ENCODE assay signal across 8 cellular contexts in genomic region chr20:25058797-25059486, GRCh38. TPM values are rescaled to one million over a fixed set of nuclear protein-coding genes. Genes with fewer than 3 reads are reported as not detected.
A peak's percentile ranks its signal among the peaks of the same experiment; 100 is the strongest.
DNase-seq lines count a peak whose midpoint lies in the region; ATAC-seq and TF ChIP-seq lines count a peak whose summit lies in the region.

No MANE protein-coding gene starts in this region.

- no peaks in the 10 kb centered on the region for H3K9me3 Mint-ChIP-seq in mesothelial cell of epicardium

- peaks cover 2% of the 10 kb centered on the region for H3K4me1 Mint-ChIP-seq in mesothelial cell of epicardium

- DNase-seq in brain microvascular endothelial cell = no peak
- no peak for DNase-seq in mesothelial cell of epicardium (ENCODE audit: low spot score in 2 of 2, unreplicated experiment in 2 of 2)
- no peak for DNase-seq in central memory CD4-positive, alpha-beta T cell
- no peak for DNase-seq in NCI-H1105 (lab: John Stamatoyannopoulos, UW)
- no peak for DNase-seq in NK-92 treated with Interleukin-12 subunit alpha and Interleukin-12 subunit beta, amount 100 ng/mL, for 24 hours (lab: John Stamatoyannopoulos, UW)

- H3K36me3 Mint-ChIP-seq in mesothelial cell of epicardium = no peaks in the 10 kb centered on the region

- no peak for ATAC-seq in GM18909 (IDR thresholded peaks at IDR 0.05; ENCODE audit: poor library complexity, unreplicated experiment)

- peak overlapping the region; percentile 20 for H3K4me3 Mint-ChIP-seq in mesothelial cell of epicardium

- no peak overlapping the region for H3K27ac Mint-ChIP-seq in mesothelial cell of epicardium

- peak overlapping the region; percentile 90 for H3K27ac ChIP-seq in BLaER1
- no peak overlapping the region for H3K27ac ChIP-seq in HUES48 (ENCODE audit: low read depth, low read length)
- no peak overlapping the region for H3K27ac ChIP-seq in brain microvascular endothelial cell

- H3K27me3 Mint-ChIP-seq in mesothelial cell of epicardium (ENCODE audit: low read depth) = peaks cover 97% of the 10 kb centered on the region

- peak overlapping the region; percentile 97 for H3K4me2 ChIP-seq in BLaER1

- no peaks in the 10 kb centered on the region for H3K9me3 ChIP-seq in BLaER1
- no peaks in the 10 kb centered on the region for H3K9me3 ChIP-seq in HUES48 (ENCODE audit: control insufficient read depth, insufficient read depth, low read length)

- H3K4me3 ChIP-seq in BLaER1 = peak overlapping the region; percentile 74
- H3K4me3 ChIP-seq in HUES48 (ENCODE audit: low read depth, low read length) = peak overlapping the region; percentile 62
- peak overlapping the region; percentile 64 for H3K4me3 ChIP-seq in brain microvascular endothelial cell (ENCODE audit: low read depth, low read length)

- H3K4me1 ChIP-seq in BLaER1 = peaks cover 48% of the 10 kb centered on the region
- H3K4me1 ChIP-seq in HUES48 (ENCODE audit: control insufficient read depth, insufficient read depth, low read length) = peaks cover 5% of the 10 kb centered on the region

- peaks cover 30% of the 10 kb centered on the region for H4K20me1 ChIP-seq in BLaER1

- H3K9ac ChIP-seq in BLaER1 = peak overlapping the region; percentile 82
- H3K9ac ChIP-seq in HUES48 (ENCODE audit: low read depth, low read length) = no peak overlapping the region

- TF ChIP-seq CTCF in brain microvascular endothelial cell (IDR thresholded peaks at IDR 0.05; ENCODE audit: low read depth, low read length, missing control alignments) (peak; percentile 20), mesothelial cell of epicardium (IDR thresholded peaks at IDR 0.05; ENCODE audit: unreplicated experiment) (no peak)

- in situ Hi-C loops in brain microvascular endothelial cell (cut with HindIII; ENCODE audit: low pct_ligation_motif_present, low sequenced_read_pairs) = no loop called here

- H3K36me3 ChIP-seq in BLaER1 (peaks cover 9% of the 10 kb centered on the region), HUES48 (ENCODE audit: control insufficient read depth, insufficient read depth, low read length) (no peaks in the 10 kb centered on the region), brain microvascular endothelial cell (replicated peaks) (no peaks in the 10 kb centered on the region)

- H3K27me3 ChIP-seq in BLaER1 (no peaks in the 10 kb centered on the region), HUES48 (ENCODE audit: control insufficient read depth, insufficient read depth, low read length) (peaks cover 87% of the 10 kb centered on the region), brain microvascular endothelial cell (replicated peaks) (peaks cover 29% of the 10 kb centered on the region)

RNA-seq across cellular contexts. Expression of gene ACSS1, which starts 1.0 kb away (rescaled TPM):
- total RNA-seq in mesothelial cell of epicardium = 4.0 to 5.2 TPM (median 4.8 TPM) in 3 replicates

RNA-seq across cellular contexts. Expression of gene VSX1, which starts 23.0 kb away (rescaled TPM):
- total RNA-seq in mesothelial cell of epicardium = not detected in 3 replicates
